30 cellular contexts compared by ENCODE assay signal in the genomic region with DNA sequence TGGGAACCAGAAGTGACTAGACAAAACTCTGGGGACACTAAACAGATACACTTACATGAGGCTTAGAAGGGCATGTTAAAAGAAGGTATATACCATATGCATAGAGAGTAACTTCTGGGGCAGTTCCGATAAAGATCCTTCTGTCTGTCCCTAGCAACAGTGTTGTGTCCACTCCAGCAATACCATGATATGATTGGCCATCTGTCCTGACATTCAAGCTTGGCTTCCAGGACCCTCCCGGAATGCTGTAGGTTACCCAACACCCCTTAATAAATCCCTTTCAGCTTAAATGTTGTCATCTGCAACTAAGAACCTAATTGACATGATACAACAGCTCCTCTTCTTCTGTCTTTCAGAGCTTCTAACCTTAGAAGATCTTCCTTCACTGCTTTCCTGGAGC.
"Had no signal": no experiment of that assay in that cellular context is flagged by ENCODE, and none has a peak within 500 bp of the region (broad histone marks: within the 10 kb centered on the region; RNA-seq: fewer than 3 reads in every experiment).

No MANE protein-coding gene starts in this region.

- H3K27me3 ChIP-seq: ascending aorta, breast epithelium, colonic mucosa had no signal

- H3K36me3 Mint-ChIP-seq: activated naive CD4-positive, alpha-beta T cell treated with anti-CD3 and anti-CD28 coated beads, Interleukin-2, amount 10 ng/mL, durations not matched to agents 7 days and 5 days; activated naive CD4-positive, alpha-beta T cell treated with anti-CD3 and anti-CD28 coated beads, Interleukin-2, amount 50 U/mL, for 72 hours; activated naive CD8-positive, alpha-beta T cell treated with anti-CD3 and anti-CD28 coated beads, Interleukin-2, amount 10 ng/mL, durations not matched to agents 7 days and 5 days; brain; WTC11 had no signal

- H3K4me3 ChIP-seq: ascending aorta, breast epithelium, cardiac muscle cell, colonic mucosa, heart left ventricle had no signal

- H3K27me3 Mint-ChIP-seq: activated naive CD4-positive, alpha-beta T cell treated with anti-CD3 and anti-CD28 coated beads, Interleukin-2, amount 10 ng/mL, durations not matched to agents 7 days and 5 days had no signal

- H3K9me3 Mint-ChIP-seq: activated CD4-positive, alpha-beta memory T cell treated with anti-CD3 and anti-CD28 coated beads, Interleukin-2, amount 10 ng/mL, durations not matched to agents 7 days and 5 days; activated CD4-positive, alpha-beta T cell treated with anti-CD3 and anti-CD28 coated beads, Interleukin-2, amount 10 ng/mL, durations not matched to agents 7 days and 5 days; activated naive CD4-positive, alpha-beta T cell treated with anti-CD3 and anti-CD28 coated beads, Interleukin-2, amount 10 ng/mL, durations not matched to agents 7 days and 5 days; activated naive CD4-positive, alpha-beta T cell treated with anti-CD3 and anti-CD28 coated beads, Interleukin-2, amount 50 U/mL, for 72 hours; activated naive CD8-positive, alpha-beta T cell treated with anti-CD3 and anti-CD28 coated beads, Interleukin-2, amount 10 ng/mL, durations not matched to agents 7 days and 5 days; activated T-cell treated with anti-CD3 and anti-CD28 coated beads, Interleukin-2, amount 50 U/mL, for 24 hours; activated T-cell treated with anti-CD3 and anti-CD28 coated beads, Interleukin-2, amount 50 U/mL, for 72 hours; brain; T-helper 2 cell treated with Interferon-gamma antibody and Interleukin-4, amounts not matched to agents 5 μg/mL and 100 μg/mL, for 36 hours; WTC11 had no signal

- H3K27ac ChIP-seq: ascending aorta, breast epithelium, cardiac muscle cell, colonic mucosa, heart left ventricle had no signal

- H3K9me3 ChIP-seq: ascending aorta, breast epithelium, colonic mucosa, heart left ventricle had no signal

- H3K4me1 Mint-ChIP-seq: activated CD4-positive, alpha-beta memory T cell treated with anti-CD3 and anti-CD28 coated beads, Interleukin-2, amount 10 ng/mL, durations not matched to agents 7 days and 5 days; activated CD4-positive, alpha-beta T cell treated with anti-CD3 and anti-CD28 coated beads, Interleukin-2, amount 10 ng/mL, durations not matched to agents 7 days and 5 days; activated naive CD4-positive, alpha-beta T cell treated with anti-CD3 and anti-CD28 coated beads, Interleukin-2, amount 10 ng/mL, durations not matched to agents 7 days and 5 days; activated naive CD8-positive, alpha-beta T cell treated with anti-CD3 and anti-CD28 coated beads, Interleukin-2, amount 10 ng/mL, durations not matched to agents 7 days and 5 days; T-helper 17 cell had no signal

- H3K4me1 ChIP-seq: ascending aorta, breast epithelium, colonic mucosa, heart left ventricle had no signal

- H3K4me3 Mint-ChIP-seq: activated CD4-positive, alpha-beta memory T cell treated with anti-CD3 and anti-CD28 coated beads, Interleukin-2, amount 10 ng/mL, durations not matched to agents 7 days and 5 days; activated CD4-positive, alpha-beta T cell treated with anti-CD3 and anti-CD28 coated beads, Interleukin-2, amount 10 ng/mL, durations not matched to agents 7 days and 5 days; activated naive CD4-positive, alpha-beta T cell treated with anti-CD3 and anti-CD28 coated beads, Interleukin-2, amount 10 ng/mL, durations not matched to agents 7 days and 5 days; activated naive CD8-positive, alpha-beta T cell treated with anti-CD3 and anti-CD28 coated beads, Interleukin-2, amount 10 ng/mL, durations not matched to agents 7 days and 5 days; activated T-cell treated with anti-CD3 and anti-CD28 coated beads, Interleukin-2, amount 50 U/mL, for 24 hours; activated T-cell treated with anti-CD3 and anti-CD28 coated beads, Interleukin-2, amount 50 U/mL, for 72 hours; brain; T-helper 17 cell; T-helper 2 cell treated with Interferon-gamma antibody and Interleukin-4, amounts not matched to agents 5 μg/mL and 100 μg/mL, for 36 hours; WTC11 had no signal

- DNase-seq: activated CD4-positive, alpha-beta memory T cell treated with anti-CD3 and anti-CD28 coated beads, Interleukin-2, amount 10 ng/mL, durations not matched to agents 7 days and 5 days; activated CD4-positive, alpha-beta T cell treated with anti-CD3 and anti-CD28 coated beads for 1 hour; activated CD4-positive, alpha-beta T cell treated with anti-CD3 and anti-CD28 coated beads for 4 hours; activated CD4-positive, alpha-beta T cell treated with anti-CD3 and anti-CD28 coated beads, Interleukin-2, amount 10 ng/mL, durations not matched to agents 7 days and 5 days; activated CD4-positive, alpha-beta T cell treated with anti-CD3 and anti-CD28 coated beads, Interleukin-2, amount 50 U/mL, for 4 hours; activated CD8-positive, alpha-beta memory T cell treated with anti-CD3 and anti-CD28 coated beads, Interleukin-2, amount 50 U/mL, for 48 hours; activated gamma-delta T cell; activated naive CD4-positive, alpha-beta T cell; activated naive CD4-positive, alpha-beta T cell treated with anti-CD3 and anti-CD28 coated beads, Interleukin-2, amount 10 ng/mL, durations not matched to agents 7 days and 5 days; activated naive CD8-positive, alpha-beta T cell treated with anti-CD3 and anti-CD28 coated beads, Interleukin-2, amount 10 ng/mL, durations not matched to agents 7 days and 5 days; activated T-cell treated with anti-CD3 and anti-CD28 coated beads for 4 hours; activated T-cell treated with anti-CD3 and anti-CD28 coated beads, Interleukin-2, amount 50 U/mL, for 24 hours; activated T-cell treated with anti-CD3 and anti-CD28 coated beads, Interleukin-2, amount 50 U/mL, for 72 hours; central memory CD4-positive, alpha-beta T cell; cerebellar nuclear complex; colonic mucosa; effector CD8-positive, alpha-beta T cell; foreskin fibroblast; glutamatergic neuron; heart left ventricle; T-helper 17 cell; T1000 had no signal

- ATAC-seq: activated naive CD4-positive, alpha-beta T cell treated with anti-CD3 and anti-CD28 coated beads, Interleukin-2, amount 50 U/mL, for 72 hours; activated T-cell treated with anti-CD3 and anti-CD28 coated beads, Interleukin-2, amount 50 U/mL, for 72 hours; esophagus mucosa; heart left ventricle; T-helper 17 cell; WTC11 had no signal

- H3K36me3 ChIP-seq: ascending aorta, breast epithelium, cardiac muscle cell, colonic mucosa, heart left ventricle had no signal

- H3K27ac Mint-ChIP-seq: activated CD4-positive, alpha-beta memory T cell treated with anti-CD3 and anti-CD28 coated beads, Interleukin-2, amount 10 ng/mL, durations not matched to agents 7 days and 5 days; activated CD4-positive, alpha-beta T cell treated with anti-CD3 and anti-CD28 coated beads, Interleukin-2, amount 10 ng/mL, durations not matched to agents 7 days and 5 days; activated naive CD4-positive, alpha-beta T cell treated with anti-CD3 and anti-CD28 coated beads, Interleukin-2, amount 10 ng/mL, durations not matched to agents 7 days and 5 days; activated naive CD4-positive, alpha-beta T cell treated with anti-CD3 and anti-CD28 coated beads, Interleukin-2, amount 50 U/mL, for 72 hours; activated naive CD8-positive, alpha-beta T cell treated with anti-CD3 and anti-CD28 coated beads, Interleukin-2, amount 10 ng/mL, durations not matched to agents 7 days and 5 days; activated T-cell treated with anti-CD3 and anti-CD28 coated beads, Interleukin-2, amount 50 U/mL, for 24 hours; activated T-cell treated with anti-CD3 and anti-CD28 coated beads, Interleukin-2, amount 50 U/mL, for 72 hours; brain; T-helper 17 cell; T-helper 2 cell treated with Interferon-gamma antibody and Interleukin-4, amounts not matched to agents 5 μg/mL and 100 μg/mL, for 36 hours; WTC11 had no signal
